9 cellular contexts compared by ENCODE assay signal in the genomic region with DNA sequence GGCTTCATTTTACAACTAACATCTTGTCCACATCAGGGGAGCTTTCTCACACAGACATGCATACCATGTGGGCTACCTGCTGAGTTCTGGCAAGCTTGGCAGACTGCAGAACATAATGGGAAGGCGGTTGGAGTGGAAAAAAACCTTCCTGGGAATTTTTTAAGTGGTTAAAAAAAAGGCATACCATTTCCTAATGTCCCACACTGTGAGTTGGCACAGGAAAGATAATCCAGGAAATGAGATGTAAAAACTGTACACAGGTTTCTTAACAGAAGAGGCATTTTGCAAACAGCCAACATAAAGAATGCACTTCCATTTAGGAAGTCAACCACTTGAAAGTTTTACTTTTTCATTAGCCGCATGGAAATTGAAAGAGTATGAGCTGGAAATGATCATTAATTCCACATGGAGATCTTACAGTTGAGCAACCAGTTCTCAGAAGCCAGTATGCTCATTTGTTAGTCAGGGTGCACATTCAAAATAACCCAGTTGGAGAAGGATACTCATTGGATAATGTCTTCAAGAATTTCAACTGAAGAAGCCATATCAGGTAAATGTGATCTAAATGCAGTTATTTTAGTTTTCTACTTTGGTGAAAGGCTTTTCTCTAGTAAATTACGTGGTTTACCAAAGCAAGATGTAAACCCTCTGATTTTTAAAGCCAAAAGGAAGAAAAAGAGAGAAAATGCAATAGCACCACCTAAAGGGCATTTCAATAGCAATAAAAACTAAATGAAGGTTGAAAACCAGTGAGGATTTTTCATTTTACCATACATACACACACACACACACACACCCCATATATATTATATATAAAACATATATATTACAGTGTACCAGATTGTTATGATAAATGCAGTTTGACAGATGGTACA.
DNase-seq lines count a peak whose midpoint lies in the region; ATAC-seq and TF ChIP-seq lines count a peak whose summit lies in the region.
"Had no signal": no experiment of that assay in that cellular context is flagged by ENCODE, and none has a peak within 500 bp of the region (broad histone marks: within the 10 kb centered on the region; RNA-seq: fewer than 3 reads in every experiment).

No MANE protein-coding gene starts in this region.

- TF ChIP-seq POLR2A in GM18505 (IDR thresholded peaks at IDR 0.05; ENCODE audit: borderline replicate concordance, extremely low read depth, insufficient read depth, insufficient read length) = no peak

- TF ChIP-seq CTCF in AG09309 (IDR thresholded peaks at IDR 0.05; ENCODE audit: control insufficient read depth, insufficient read depth, low read depth, low read length, missing control alignments) (no peak), GM12865 (IDR thresholded peaks at IDR 0.05; ENCODE audit: insufficient read depth, low read depth, low read length, missing control alignments) (peak; percentile 24)

- H3K4me1 Mint-ChIP-seq in activated T-cell treated with anti-CD3 and anti-CD28 coated beads, Interleukin-2, amount 50 U/mL, for 72 hours (ENCODE audit: low read depth) = no peaks in the 10 kb centered on the region

- DNase-seq in AG09309 (ENCODE audit: low read depth) (peak; percentile 48), GM12865 (ENCODE audit: low read depth) (no peak), NCI-H446 (lab: John Stamatoyannopoulos, UW) (peak; percentile 86 to 94), fibroblast of peridontal ligament (ENCODE audit: extremely low read depth) (peak; percentile 86), left colon (no peak)
- no peak for DNase-seq in activated T-cell treated with anti-CD3 and anti-CD28 coated beads, Interleukin-2, amount 50 U/mL, for 72 hours
- DNase-seq: effector memory CD4-positive, alpha-beta T cell had no signal

- no peak overlapping the region for H3K27ac Mint-ChIP-seq in activated T-cell treated with anti-CD3 and anti-CD28 coated beads, Interleukin-2, amount 50 U/mL, for 72 hours

- no peaks in the 10 kb centered on the region for H3K36me3 Mint-ChIP-seq in activated T-cell treated with anti-CD3 and anti-CD28 coated beads, Interleukin-2, amount 50 U/mL, for 72 hours (ENCODE audit: insufficient read depth in 2 of 2)

- no peak overlapping the region for H3K4me3 Mint-ChIP-seq in activated T-cell treated with anti-CD3 and anti-CD28 coated beads, Interleukin-2, amount 50 U/mL, for 72 hours

- intact Hi-C loops in left colon (cut with DNase I, micrococcal nuclease) = no loop called here

- no peaks in the 10 kb centered on the region for H3K27me3 Mint-ChIP-seq in activated T-cell treated with anti-CD3 and anti-CD28 coated beads, Interleukin-2, amount 50 U/mL, for 72 hours (ENCODE audit: low read depth)

- H3K9me3 Mint-ChIP-seq in activated T-cell treated with anti-CD3 and anti-CD28 coated beads, Interleukin-2, amount 50 U/mL, for 72 hours = no peaks in the 10 kb centered on the region

- H3K4me3 ChIP-seq in AG09309 (ENCODE audit: control insufficient read depth, low read depth, low read length) (no peak overlapping the region), GM12865 (ENCODE audit: low read depth, low read length) (no peak overlapping the region)

- ATAC-seq in activated T-cell treated with anti-CD3 and anti-CD28 coated beads, Interleukin-2, amount 50 U/mL, for 72 hours (replicated peaks in 1 of 2) = no peak
- no peak for ATAC-seq in left colon
- ATAC-seq in GM18505 (IDR thresholded peaks at IDR 0.05; ENCODE audit: unreplicated experiment) = no peak
- ATAC-seq in HG03135 (IDR thresholded peaks at IDR 0.05; ENCODE audit: unreplicated experiment) = no peak

Comparison
In these comparisons a context has a peak if more than half of its experiments do, and no peak if none do; other contexts are left out.
1. DNase-seq: peak in AG09309 (single experiment), NCI-H446 (2 of 2) and fibroblast of peridontal ligament (single experiment); none in GM12865 (single experiment), activated T-cell treated with anti-CD3 and anti-CD28 coated beads, Interleukin-2, amount 50 U/mL, for 72 hours (0 of 2) and left colon (0 of 2).